ENCODE assay signal across 30 cellular contexts in the genomic region with DNA sequence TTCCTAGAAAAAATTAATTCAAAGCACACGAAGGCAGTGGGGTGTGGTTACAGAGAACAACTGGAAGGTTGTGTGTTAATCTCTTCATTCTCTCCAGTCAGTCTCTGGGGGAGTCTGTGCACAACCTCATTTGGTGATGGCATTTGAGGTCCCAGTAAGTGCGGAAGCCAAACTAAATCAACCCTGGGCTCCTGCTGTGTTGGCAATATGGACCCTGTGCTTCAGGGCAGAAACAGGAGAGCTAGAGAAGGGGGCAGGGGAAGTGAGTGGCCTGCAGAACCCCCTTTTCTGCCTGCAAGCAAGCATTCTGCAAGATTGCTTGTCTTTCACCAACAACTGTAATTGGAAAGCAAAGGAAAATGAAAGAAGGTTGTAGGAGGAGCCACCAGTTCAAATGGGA.
"Had no signal": no experiment of that assay in that cellular context is flagged by ENCODE, and none has a peak within 500 bp of the region (broad histone marks: within the 10 kb centered on the region; RNA-seq: fewer than 3 reads in every experiment).

No MANE protein-coding gene starts in this region.

- H3K36me3 ChIP-seq: ascending aorta, cardiac muscle cell, colonic mucosa, gastroesophageal sphincter, ovary, sigmoid colon, tibial nerve, WERI-Rb-1 had no signal

- H3K4me3 ChIP-seq: ascending aorta, cardiac muscle cell, colonic mucosa, gastroesophageal sphincter, hepatocyte, ovary, psoas muscle, sigmoid colon, tibial nerve had no signal

- H3K4me3 Mint-ChIP-seq: activated CD4-positive, alpha-beta memory T cell treated with anti-CD3 and anti-CD28 coated beads for 36 hours; activated CD4-positive, alpha-beta T cell treated with anti-CD3 and anti-CD28 coated beads, Interleukin-2, amount 10 ng/mL, durations not matched to agents 24 days and 14 days; activated naive CD4-positive, alpha-beta T cell treated with anti-CD3 and anti-CD28 coated beads for 36 hours; activated naive CD8-positive, alpha-beta T cell treated with anti-CD3 and anti-CD28 coated beads, Interleukin-2, amount 10 ng/mL, durations not matched to agents 7 days and 5 days; activated T-helper 1 cell treated with anti-CD3 and anti-CD28 coated beads, Interleukin-12 subunit alpha, Interleukin-12 subunit beta, Interleukin-2, Interleukin-4 antibody, amounts not matched to agents 30 ng/mL and 10 ng/mL and 1 ng/mL, durations not matched to agents 14 hours and 24 hours and 36 hours; memory B cell; natural killer cell; T-helper 1 cell treated with Interleukin-12 subunit alpha and Interleukin-12 subunit beta and Interleukin-4 antibody, amounts not matched to agents 30 μg/mL and 1 μg/mL, for 36 hours had no signal

- H3K9me3 ChIP-seq: ascending aorta, colonic mucosa, ovary, psoas muscle, sigmoid colon had no signal

- H3K36me3 Mint-ChIP-seq: activated CD4-positive, alpha-beta memory T cell treated with anti-CD3 and anti-CD28 coated beads for 36 hours; activated naive CD8-positive, alpha-beta T cell treated with anti-CD3 and anti-CD28 coated beads, Interleukin-2, amount 10 ng/mL, durations not matched to agents 7 days and 5 days; brain; memory B cell; natural killer cell had no signal

- H3K27ac Mint-ChIP-seq: activated CD4-positive, alpha-beta memory T cell treated with anti-CD3 and anti-CD28 coated beads for 36 hours; activated CD4-positive, alpha-beta T cell treated with anti-CD3 and anti-CD28 coated beads, Interleukin-2, amount 10 ng/mL, durations not matched to agents 24 days and 14 days; activated naive CD4-positive, alpha-beta T cell treated with anti-CD3 and anti-CD28 coated beads for 36 hours; activated naive CD8-positive, alpha-beta T cell treated with anti-CD3 and anti-CD28 coated beads, Interleukin-2, amount 10 ng/mL, durations not matched to agents 7 days and 5 days; activated T-helper 1 cell treated with anti-CD3 and anti-CD28 coated beads, Interleukin-12 subunit alpha, Interleukin-12 subunit beta, Interleukin-2, Interleukin-4 antibody, amounts not matched to agents 30 ng/mL and 10 ng/mL and 1 ng/mL, durations not matched to agents 14 hours and 24 hours and 36 hours; memory B cell; natural killer cell; T-helper 1 cell treated with Interleukin-12 subunit alpha and Interleukin-12 subunit beta and Interleukin-4 antibody, amounts not matched to agents 30 μg/mL and 1 μg/mL, for 36 hours had no signal

- H3K4me1 Mint-ChIP-seq: activated CD4-positive, alpha-beta T cell treated with anti-CD3 and anti-CD28 coated beads, Interleukin-2, amount 10 ng/mL, durations not matched to agents 24 days and 14 days; activated naive CD8-positive, alpha-beta T cell treated with anti-CD3 and anti-CD28 coated beads, Interleukin-2, amount 10 ng/mL, durations not matched to agents 7 days and 5 days; memory B cell; natural killer cell had no signal

- H3K27me3 ChIP-seq: ascending aorta, cardiac muscle cell, colonic mucosa, gastroesophageal sphincter, hepatocyte, ovary, sigmoid colon, tibial nerve had no signal

- DNase-seq: activated CD4-positive, alpha-beta memory T cell treated with anti-CD3 and anti-CD28 coated beads for 36 hours; activated CD4-positive, alpha-beta T cell treated with anti-CD3 and anti-CD28 coated beads, Interleukin-2, amount 10 ng/mL, durations not matched to agents 24 days and 14 days; activated CD4-positive, CD25-positive, alpha-beta regulatory T cell treated with anti-CD3 and anti-CD28 coated beads, Interleukin-2, amount 50 U/mL, for 72 hours; activated CD8-positive, alpha-beta memory T cell treated with anti-CD3 and anti-CD28 coated beads, Interleukin-2, amount 50 U/mL, for 4 hours; activated effector memory CD4-positive, alpha-beta T cell treated with anti-CD3 and anti-CD28 coated beads, Interleukin-2, amount 50 U/mL, for 16 hours; activated naive CD4-positive, alpha-beta T cell treated with anti-CD3 and anti-CD28 coated beads for 36 hours; activated naive CD8-positive, alpha-beta T cell treated with anti-CD3 and anti-CD28 coated beads, Interleukin-2, amount 10 ng/mL, durations not matched to agents 7 days and 5 days; activated T-cell treated with anti-CD3 and anti-CD28 coated beads, Interleukin-2, amount 50 U/mL, for 1 hour; cerebellar nuclear complex; colonic mucosa; effector memory CD4-positive, alpha-beta T cell; left cardiac atrium; natural killer cell; ovary; psoas muscle; sigmoid colon; small intestine; stimulated activated CD4-positive, alpha-beta T cell treated with anti-CD3 and anti-CD28 coated beads, Interleukin-1b, Interleukin-23, amount 100 ng/mL, for 48 hours; stimulated activated naive CD4-positive, alpha-beta T cell; T-helper 9 cell; WERI-Rb-1 had no signal

- H3K9me3 Mint-ChIP-seq: activated CD4-positive, alpha-beta memory T cell treated with anti-CD3 and anti-CD28 coated beads for 36 hours; activated CD4-positive, alpha-beta T cell treated with anti-CD3 and anti-CD28 coated beads, Interleukin-2, amount 10 ng/mL, durations not matched to agents 24 days and 14 days; activated T-helper 1 cell treated with anti-CD3 and anti-CD28 coated beads, Interleukin-12 subunit alpha, Interleukin-12 subunit beta, Interleukin-2, Interleukin-4 antibody, amounts not matched to agents 30 ng/mL and 10 ng/mL and 1 ng/mL, durations not matched to agents 14 hours and 24 hours and 36 hours; natural killer cell; T-helper 1 cell treated with Interleukin-12 subunit alpha and Interleukin-12 subunit beta and Interleukin-4 antibody, amounts not matched to agents 30 μg/mL and 1 μg/mL, for 36 hours had no signal

- ATAC-seq: gastroesophageal sphincter, left cardiac atrium, natural killer cell, psoas muscle had no signal
